10 cellular contexts compared by ENCODE assay signal in genomic region chr22:50281957-50282356, GRCh38. TPM values are rescaled to one million over a fixed set of nuclear protein-coding genes. Genes with fewer than 3 reads are reported as not detected.
DNase-seq lines count a peak whose midpoint lies in the region; ATAC-seq, FAIRE-seq and TF ChIP-seq lines count a peak whose summit lies in the region.
"Had no signal": no experiment of that assay in that cellular context is flagged by ENCODE, and none has a peak within 500 bp of the region (broad histone marks: within the 10 kb centered on the region; RNA-seq: fewer than 3 reads in every experiment).

No MANE protein-coding gene starts in this region.

- H3K27ac ChIP-seq in adrenal gland (peak overlapping the region in 4 of 5 donors; percentile 54 to 86 (median 65)), kidney (ENCODE audit: low read depth in 2 of 2, low read length in 2 of 2) (peak overlapping the region; percentile 10 to 22), upper lobe of left lung (peak overlapping the region; percentile 15 to 84 (median 78))
- H3K27ac ChIP-seq: foreskin keratinocyte, neutrophil had no signal

- H3K9me3 ChIP-seq in adrenal gland (replicated peaks in 1 of 3) (no peaks in the 10 kb centered on the region), kidney (ENCODE audit: control insufficient read depth in 1 of 2, low read length in 2 of 2) (no peaks in the 10 kb centered on the region), upper lobe of left lung (no peaks in the 10 kb centered on the region)
- H3K9me3 ChIP-seq: neutrophil had no signal

- TF ChIP-seq CTCF in adrenal gland (IDR thresholded peaks at IDR 0.05) (peak in 4 of 6 experiments; percentile 39 to 59 (median 48)), kidney (IDR thresholded peaks at IDR 0.05; ENCODE audit: borderline replicate concordance, extremely low read depth, insufficient read depth) (no peak), upper lobe of left lung (IDR thresholded peaks at IDR 0.05) (peak in 1 of 6 experiments; percentile 42)

- DNase-seq in adrenal gland (peak; percentile 75 to 92 (median 91)), kidney (no peak), upper lobe of left lung (peak in 1 of 2 donors; percentile 86)
- DNase-seq: NCI-H446 treated with DMSO at 0.1 percent for 48 hours had no signal

- H3K4me1 ChIP-seq in adrenal gland (replicated peaks in 1 of 2): peaks cover 10 to 11% of the 10 kb centered on the region in 2 donors
- H3K4me1 ChIP-seq in kidney (ENCODE audit: control insufficient read depth in 1 of 2, insufficient read depth in 1 of 2, low read depth in 1 of 2, low read length in 2 of 2): peaks cover 0 to 9% of the 10 kb centered on the region in 2 donors
- H3K4me1 ChIP-seq in upper lobe of left lung: peaks cover 2 to 42% (median 19%) of the 10 kb centered on the region in 4 donors

- H3K4me3 ChIP-seq in adrenal gland (no peak overlapping the region), kidney (ENCODE audit: low read length in 2 of 2) (no peak overlapping the region), upper lobe of left lung (peak overlapping the region in 1 of 4 donors; percentile 3)
- H3K4me3 ChIP-seq: coronary artery had no signal

- no peak for TF ChIP-seq POLR2A in adrenal gland (IDR thresholded peaks at IDR 0.05)
- TF ChIP-seq POLR2A in upper lobe of left lung (IDR thresholded peaks at IDR 0.05): no peak

- H3K36me3 ChIP-seq in adrenal gland (replicated peaks in 1 of 2) (peaks cover 0 to 93% of the 10 kb centered on the region in 2 donors), kidney (ENCODE audit: control insufficient read depth in 1 of 2, insufficient read depth in 2 of 2, low read length in 2 of 2) (peaks cover 25 to 61% of the 10 kb centered on the region in 2 donors), upper lobe of left lung (peaks cover 33 to 97% (median 91%) of the 10 kb centered on the region in 4 donors)
- H3K36me3 ChIP-seq: neutrophil had no signal

- WGBS in adrenal gland, 4 donors: 30 to 69% (median 54%) methylated on average over 4 to 25 of the region's 25 CpGs
- 55 to 59% methylated on average over 2 to 15 of the region's 25 CpGs for WGBS in upper lobe of left lung, 2 donors

- intact Hi-C loops in adrenal gland (cut with DNase I): no loop called here
- intact Hi-C loops in kidney (cut with DNase I): no loop called here

- no peak for ATAC-seq in upper lobe of left lung (ENCODE audit: low FRiP score in 2 of 2)
- ATAC-seq in GM21825 (IDR thresholded peaks at IDR 0.05; ENCODE audit: unreplicated experiment): no peak
- ATAC-seq in HG03460 (IDR thresholded peaks at IDR 0.05; ENCODE audit: unreplicated experiment): no peak
- ATAC-seq: stimulated activated effector memory CD8-positive, alpha-beta T cell treated with anti-CD3 and anti-CD28 coated beads, Interleukin-12 subunit alpha, Interleukin-12 subunit beta, amount 100 ng/mL, for 72 hours had no signal

- no peak overlapping the region for H3K9ac ChIP-seq in kidney (ENCODE audit: low read length in 2 of 2)

- FAIRE-seq in kidney (lab: Jason Lieb, UNC): no peak

- H3K27me3 ChIP-seq in adrenal gland (no peaks in the 10 kb centered on the region), upper lobe of left lung (no peaks in the 10 kb centered on the region)
- H3K27me3 ChIP-seq: foreskin keratinocyte, neutrophil had no signal

- no peak for TF ChIP-seq EP300 in upper lobe of left lung (IDR thresholded peaks at IDR 0.05)

RNA-seq across cellular contexts. Expression of gene MAPK11, which starts 11.8 kb away (rescaled TPM):
- total RNA-seq in adrenal gland (1 to 10 TPM; 4.7 to 9.3 (median 6.7) TPM), kidney (18.3 TPM), upper lobe of left lung (10 to 100 TPM in 1 of 6 donors, 1 to 10 TPM in 5; 3.1 to 27.3 (median 8.6) TPM)
- polyA plus RNA-seq in adrenal gland (10 to 100 TPM in 2 of 3 donors, 1 to 10 TPM in 1; 2.0 to 29.5 (median 25.1) TPM), kidney (ENCODE audit: insufficient read depth, low read depth, low replicate concordance) (11.4 TPM)

RNA-seq across cellular contexts. Expression of gene MAPK12, which starts 20.5 kb away (rescaled TPM):
- 1 to 10 TPM; 3.1 to 6.8 (median 5.4) TPM for total RNA-seq in adrenal gland
- polyA plus RNA-seq in adrenal gland: 10 to 100 TPM in 2 of 3 donors, 1 to 10 TPM in 1; 1.7 to 17.1 (median 13.9) TPM
- 15.9 TPM for total RNA-seq in kidney
- polyA plus RNA-seq in kidney (ENCODE audit: insufficient read depth, low read depth, low replicate concordance): 13.4 TPM
- total RNA-seq in upper lobe of left lung: 10 to 100 TPM in 3 of 6 donors, 1 to 10 TPM in 3; 3.1 to 19.2 (median 10.1) TPM

RNA-seq across cellular contexts. Expression of gene PLXNB2, which starts 25.5 kb away (rescaled TPM):
- total RNA-seq in adrenal gland: 100 to 1,000 TPM; 118 to 412 (median 329) TPM
- polyA plus RNA-seq in adrenal gland: 100 to 1,000 TPM in 2 of 3 donors, 10 to 100 TPM in 1; 38.1 to 431 (median 268) TPM
- total RNA-seq in kidney: 383 TPM
- polyA plus RNA-seq in kidney (ENCODE audit: insufficient read depth, low read depth, low replicate concordance): 128 TPM
- 100 to 1,000 TPM; 218 to 407 (median 313) TPM for total RNA-seq in upper lobe of left lung

RNA-seq across cellular contexts. Expression of gene HDAC10, which starts 30.9 kb away (rescaled TPM):
- total RNA-seq in adrenal gland (10 to 100 TPM; 13.9 to 72.1 (median 41.5) TPM), kidney (43.8 TPM), upper lobe of left lung (100 to 1,000 TPM in 1 of 6 donors, 10 to 100 TPM in 5; 33.0 to 202 (median 53.1) TPM)
- polyA plus RNA-seq in adrenal gland (100 to 1,000 TPM in 1 of 3 donors, 10 to 100 TPM in 1, 1 to 10 TPM in 1; 2.0 to 179 (median 79.3) TPM), kidney (ENCODE audit: insufficient read depth, low read depth, low replicate concordance) (20.4 TPM)

RNA-seq across cellular contexts. Expression of gene TUBGCP6, which starts 37.1 kb away (rescaled TPM):
- total RNA-seq in adrenal gland (10 to 100 TPM; 23.6 to 64.8 (median 47.4) TPM), kidney (52.0 TPM), upper lobe of left lung (100 to 1,000 TPM in 2 of 6 donors, 10 to 100 TPM in 4; 43.2 to 216 (median 52.4) TPM)
- polyA plus RNA-seq in adrenal gland (100 to 1,000 TPM in 2 of 3 donors, 1 to 10 TPM in 1; 8.3 to 171 (median 111) TPM), kidney (ENCODE audit: insufficient read depth, low read depth, low replicate concordance) (19.2 TPM)

Comparison
In these comparisons a context has a peak if more than half of its experiments do, and no peak if none do; other contexts are left out.
1. H3K27ac ChIP-seq: peak in every context shown above with its lines; median percentile 78 in upper lobe of left lung; 65 in adrenal gland; 16 in kidney.